8 cellular contexts compared by ENCODE assay signal in genomic region chr10:55631071-55631654, GRCh38.
DNase-seq lines count a peak whose midpoint lies in the region; ATAC-seq, FAIRE-seq and TF ChIP-seq lines count a peak whose summit lies in the region.

No MANE protein-coding gene starts in this region.

- peak; percentile 84 for ATAC-seq in HG03045 (IDR thresholded peaks at IDR 0.05; ENCODE audit: unreplicated experiment)

- dilution Hi-C loops in mammary epithelial cell (cut with HindIII; ENCODE audit: low sequenced_read_pairs), result no loop called here

- peaks cover 38% of the 10 kb centered on the region for H3K27me3 ChIP-seq in mammary epithelial cell (ENCODE audit: insufficient read depth, low read length)

- no peak for FAIRE-seq in kidney (lab: Jason Lieb, UNC)

- intact Hi-C loops in mammary epithelial cell (cut with micrococcal nuclease), result loop anchor here (10.0 kb wide), 1 partner anchor 536 kb away; no protein-coding TSS in a partner anchor
- intact Hi-C loops in kidney (cut with DNase I), result no loop called here

- TF ChIP-seq CTCF in mammary epithelial cell (conservative IDR thresholded peaks at IDR 0.05 in 1 of 2, IDR thresholded peaks at IDR 0.05 in 1 of 2; ENCODE audit: extremely low read depth in 1 of 2, insufficient read depth in 1 of 2, low read depth in 1 of 2, low read length in 2 of 2) (peak; percentile 44 to 79), kidney (IDR thresholded peaks at IDR 0.05; ENCODE audit: borderline replicate concordance, extremely low read depth, insufficient read depth) (peak; percentile 49)

- H3K9me3 ChIP-seq in mammary epithelial cell (replicated peaks; ENCODE audit: insufficient read depth, low read length) (no peaks in the 10 kb centered on the region), kidney (ENCODE audit: control insufficient read depth in 1 of 2, low read length in 2 of 2) (no peaks in the 10 kb centered on the region)

- no peaks in the 10 kb centered on the region for H4K20me1 ChIP-seq in mammary epithelial cell (ENCODE audit: insufficient read depth, low read length)

- peak overlapping the region; percentile 83 for H3K4me2 ChIP-seq in mammary epithelial cell (ENCODE audit: insufficient read depth, low read depth, low read length)

- no peaks in the 10 kb centered on the region for H3K36me3 ChIP-seq in mammary epithelial cell (ENCODE audit: insufficient read depth, low read length)
- no peaks in the 10 kb centered on the region for H3K36me3 ChIP-seq in kidney (ENCODE audit: control insufficient read depth in 1 of 2, insufficient read depth in 2 of 2, low read length in 2 of 2)

- H3K27ac ChIP-seq in mammary epithelial cell (ENCODE audit: insufficient read depth, low read depth, low read length), result no peak overlapping the region
- no peak overlapping the region for H3K27ac ChIP-seq in kidney (ENCODE audit: low read depth in 2 of 2, low read length in 2 of 2)

- WGBS in mammary epithelial cell (ENCODE audit: low coverage, missing lambda C conversion rate), result 3% methylated on average over 12 of the region's 49 CpGs

- BruUV-seq in mammary epithelial cell (replicated peaks; lab: Mats Ljungman, UMichigan), result no TSS peak

- in situ Hi-C loops in mammary epithelial cell (cut with MboI; ENCODE audit: low sequenced_read_pairs in 2 of 2), result no loop called here

- CTCF ChIA-PET in mammary epithelial cell (lab: Charles Lee; ENCODE audit: low non-redundant PET), result interaction anchor here (0.7 kb wide), 1 partner anchor 510 kb away, joined by 3 read pairs; no protein-coding TSS in a partner anchor

- peak overlapping the region; percentile 62 for H2AFZ ChIP-seq in mammary epithelial cell (ENCODE audit: low read depth, low read length)

- H3K4me3 ChIP-seq in mammary epithelial cell (replicated peaks in 1 of 3; ENCODE audit: insufficient read depth in 1 of 3, low read depth in 2 of 3, low read length in 3 of 3), result peak overlapping the region; percentile 33 to 38 (median 38)
- peak overlapping the region; percentile 56 to 73 for H3K4me3 ChIP-seq in kidney (ENCODE audit: low read length in 2 of 2)

- H3K4me1 ChIP-seq in mammary epithelial cell (ENCODE audit: insufficient read depth, low read length) (peaks cover 11% of the 10 kb centered on the region), kidney (ENCODE audit: control insufficient read depth in 1 of 2, insufficient read depth in 1 of 2, low read depth in 1 of 2, low read length in 2 of 2) (peaks cover 0 to 5% of the 10 kb centered on the region in 2 donors)

- peak; percentile 16 for DNase-seq in stimulated activated CD4-positive, alpha-beta T cell treated with anti-CD3 and anti-CD28 coated beads, Interleukin-1b, Interleukin-23, amount 100 ng/mL, for 48 hours
- no peak for DNase-seq in stimulated activated CD4-positive, alpha-beta T cell treated with anti-CD3 and anti-CD28 coated beads, Interleukin-4, amount 100 ng/mL, for 24 hours
- DNase-seq in NCI-H510A treated with DMSO at 0.1 percent for 48 hours (lab: John Stamatoyannopoulos, UW) (peak; percentile 83), mammary epithelial cell (peak; percentile 27), kidney (peak; percentile 73)
- DNase-seq in stimulated activated CD8-positive, alpha-beta memory T cell treated with anti-CD3 and anti-CD28 coated beads, Interleukin-2, amount 100 ng/mL, for 48 hours (ENCODE audit: low read depth in 2 of 2), result peak; percentile 5 to 18
- DNase-seq in effector CD8-positive, alpha-beta T cell (lab: John Stamatoyannopoulos, UW), result no peak

- H3K79me2 ChIP-seq in mammary epithelial cell (ENCODE audit: insufficient read depth, low read length), result no peaks in the 10 kb centered on the region

- H3K9ac ChIP-seq in mammary epithelial cell (ENCODE audit: insufficient read depth, low read length) (no peak overlapping the region), kidney (ENCODE audit: low read length in 2 of 2) (no peak overlapping the region)

Comparison
In these comparisons a context has a peak if more than half of its experiments do, and no peak if none do; other contexts are left out.
1. DNase-seq: peak in stimulated activated CD4-positive, alpha-beta T cell treated with anti-CD3 and anti-CD28 coated beads, Interleukin-1b, Interleukin-23, amount 100 ng/mL, for 48 hours (single experiment), NCI-H510A treated with DMSO at 0.1 percent for 48 hours (single experiment), mammary epithelial cell (single experiment), kidney (single experiment) and stimulated activated CD8-positive, alpha-beta memory T cell treated with anti-CD3 and anti-CD28 coated beads, Interleukin-2, amount 100 ng/mL, for 48 hours (2 of 2); none in stimulated activated CD4-positive, alpha-beta T cell treated with anti-CD3 and anti-CD28 coated beads, Interleukin-4, amount 100 ng/mL, for 24 hours (single experiment) and effector CD8-positive, alpha-beta T cell (single experiment).